In the genomic region with DNA sequence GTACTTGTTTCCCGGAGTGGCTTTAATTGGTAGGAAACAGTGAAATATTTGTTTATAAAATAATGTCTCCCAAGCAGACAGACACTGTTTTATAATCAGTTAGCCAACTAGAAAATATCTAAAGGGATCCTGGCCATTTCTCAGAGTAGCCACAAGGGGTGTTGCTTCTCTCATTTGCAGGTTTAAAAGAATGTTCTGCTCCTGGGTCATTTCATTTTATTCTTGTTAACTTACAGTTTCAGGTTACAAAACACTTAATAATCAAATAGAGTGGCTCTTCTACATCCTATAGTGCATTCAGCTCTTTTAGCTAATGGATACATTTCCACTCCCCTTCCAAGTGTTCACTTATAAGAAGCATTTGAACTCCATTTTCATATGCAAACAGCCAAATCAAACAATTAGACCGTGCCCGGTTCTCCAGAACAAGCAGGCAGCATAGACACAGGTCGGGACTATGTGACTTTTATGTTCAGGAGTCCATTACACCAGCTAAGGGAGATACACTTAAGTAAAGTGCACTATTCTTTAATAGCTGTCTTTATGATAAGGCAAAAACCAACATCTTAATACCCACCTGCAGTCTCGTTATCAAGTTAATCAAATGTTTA, we compare ENCODE assay signal across 1 cellular context.
TF ChIP-seq lines count a peak whose summit lies in the region.

No MANE protein-coding gene starts in this region.

TF ChIP-seq in H1, 55 proteins besides CTCF, POLR2A, EP300 and RAD21 (continued from another document):
- TF ChIP-seq, protein P1, sequence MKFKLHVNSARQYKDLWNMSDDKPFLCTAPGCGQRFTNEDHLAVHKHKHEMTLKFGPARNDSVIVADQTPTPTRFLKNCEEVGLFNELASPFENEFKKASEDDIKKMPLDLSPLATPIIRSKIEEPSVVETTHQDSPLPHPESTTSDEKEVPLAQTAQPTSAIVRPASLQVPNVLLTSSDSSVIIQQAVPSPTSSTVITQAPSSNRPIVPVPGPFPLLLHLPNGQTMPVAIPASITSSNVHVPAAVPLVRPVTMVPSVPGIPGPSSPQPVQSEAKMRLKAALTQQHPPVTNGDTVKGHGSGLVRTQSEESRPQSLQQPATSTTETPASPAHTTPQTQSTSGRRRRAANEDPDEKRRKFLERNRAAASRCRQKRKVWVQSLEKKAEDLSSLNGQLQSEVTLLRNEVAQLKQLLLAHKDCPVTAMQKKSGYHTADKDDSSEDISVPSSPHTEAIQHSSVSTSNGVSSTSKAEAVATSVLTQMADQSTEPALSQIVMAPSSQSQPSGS (IDR thresholded peaks at IDR 0.05; ENCODE audit: low read length) = no peak
- TF ChIP-seq TAF7 (optimal IDR thresholded peaks at IDR 0.05; ENCODE audit: borderline replicate concordance, low read depth, low read length) (no peak), SIRT6 (IDR thresholded peaks at IDR 0.05; ENCODE audit: low read length) (no peak), FOSL1 (IDR thresholded peaks at IDR 0.05; ENCODE audit: insufficient read depth, low read depth, low read length) (no peak), RFX5 (IDR thresholded peaks at IDR 0.05; ENCODE audit: borderline replicate concordance, low read depth, low read length) (no peak), HDAC6 (IDR thresholded peaks at IDR 0.05; ENCODE audit: low read depth, low read length) (no peak)
